16 cellular contexts compared by ENCODE assay signal in genomic region chr17:4720787-4721186, GRCh38. TPM values are rescaled to one million over a fixed set of nuclear protein-coding genes. Genes with fewer than 3 reads are reported as not detected.
DNase-seq lines count a peak whose midpoint lies in the region; ATAC-seq and TF ChIP-seq lines count a peak whose summit lies in the region.
"Had no signal": no experiment of that assay in that cellular context is flagged by ENCODE, and none has a peak within 500 bp of the region (broad histone marks: within the 10 kb centered on the region; RNA-seq: fewer than 3 reads in every experiment).

No MANE protein-coding gene starts in this region.

- no peak for ATAC-seq in activated CD8-positive, alpha-beta T cell treated with anti-CD3 and anti-CD28 coated beads for 36 hours

- H3K9me3 ChIP-seq in effector memory CD4-positive, alpha-beta T cell (ENCODE audit: control insufficient read depth, low read length), result no peaks in the 10 kb centered on the region
- H3K9me3 ChIP-seq: HAP-1 had no signal

- H3K27me3 Mint-ChIP-seq in Calu3 (ENCODE audit: unreplicated experiment) (peaks cover 21% of the 10 kb centered on the region), mesothelial cell of epicardium (ENCODE audit: low read depth) (peaks cover 2% of the 10 kb centered on the region)
- H3K27me3 Mint-ChIP-seq in activated CD8-positive, alpha-beta T cell treated with anti-CD3 and anti-CD28 coated beads for 36 hours, result no peaks in the 10 kb centered on the region
- H3K27me3 Mint-ChIP-seq: stimulated activated naive CD8-positive, alpha-beta T cell treated with anti-CD3 and anti-CD28 coated beads, Interleukin-15, Interleukin-2, amounts not matched to agents 100 ng/mL and 50 ng/mL, for 24 hours had no signal

- H3K27ac Mint-ChIP-seq in Calu3 (ENCODE audit: unreplicated experiment), result no peak overlapping the region
- H3K27ac Mint-ChIP-seq in activated CD8-positive, alpha-beta T cell treated with anti-CD3 and anti-CD28 coated beads for 36 hours, result peak overlapping the region; percentile 18
- peak overlapping the region; percentile 67 for H3K27ac Mint-ChIP-seq in mesothelial cell of epicardium
- H3K27ac Mint-ChIP-seq: stimulated activated naive CD8-positive, alpha-beta T cell treated with anti-CD3 and anti-CD28 coated beads, Interleukin-15, Interleukin-2, amounts not matched to agents 100 ng/mL and 50 ng/mL, for 24 hours had no signal

- H3K36me3 Mint-ChIP-seq in Calu3 (ENCODE audit: insufficient read depth, unreplicated experiment) (peaks cover 23% of the 10 kb centered on the region), mesothelial cell of epicardium (peaks cover 21% of the 10 kb centered on the region)
- H3K36me3 Mint-ChIP-seq in activated CD8-positive, alpha-beta T cell treated with anti-CD3 and anti-CD28 coated beads for 36 hours (ENCODE audit: low read depth), result peaks cover 34% of the 10 kb centered on the region

- POLR2A ChIA-PET in activated CD8-positive, alpha-beta T cell treated with anti-CD3 and anti-CD28 coated beads for 36 hours (lab: Charles Lee), result interaction anchor here (0.7 to 3.0 kb wide), 4 partner anchors 10 to 179 kb away, joined by 3 to 17 read pairs (median 3); partner anchors contain the start of genes ARRB2 and C17orf107

- H3K9me3 Mint-ChIP-seq in Calu3 (ENCODE audit: low read depth, unreplicated experiment), result no peaks in the 10 kb centered on the region
- no peaks in the 10 kb centered on the region for H3K9me3 Mint-ChIP-seq in activated CD8-positive, alpha-beta T cell treated with anti-CD3 and anti-CD28 coated beads for 36 hours
- H3K9me3 Mint-ChIP-seq in mesothelial cell of epicardium, result no peaks in the 10 kb centered on the region
- H3K9me3 Mint-ChIP-seq: stimulated activated naive CD8-positive, alpha-beta T cell treated with anti-CD3 and anti-CD28 coated beads, Interleukin-15, Interleukin-2, amounts not matched to agents 100 ng/mL and 50 ng/mL, for 24 hours had no signal

- TSS peak; percentile 19 for BruUV-seq in Calu3 (replicated peaks; lab: Mats Ljungman, UMichigan)

- DNase-seq in Calu3 (no peak), mesothelial cell of epicardium (ENCODE audit: low spot score in 2 of 2, unreplicated experiment in 2 of 2) (no peak), activated gamma-delta T cell treated with Interleukin-2 at 50 U/mL for 16 hours (no peak), NCI-H226 (no peak), RKO (ENCODE audit: low spot score) (no peak)
- DNase-seq in activated CD8-positive, alpha-beta T cell treated with anti-CD3 and anti-CD28 coated beads for 36 hours, result no peak
- no peak for DNase-seq in effector memory CD4-positive, alpha-beta T cell
- DNase-seq: activated CD4-positive, CD25-positive, alpha-beta regulatory T cell; foreskin melanocyte; mammary epithelial cell; NCI-H1930; NCI-H524 had no signal

- peaks cover 3% of the 10 kb centered on the region for H3K4me1 ChIP-seq in effector memory CD4-positive, alpha-beta T cell (ENCODE audit: control insufficient read depth, insufficient read depth, low read length, poor library complexity, severe bottlenecking)
- H3K4me1 ChIP-seq: HAP-1 had no signal

- CTCF ChIA-PET in Calu3 (lab: Charles Lee), result interaction anchor here (1.0 to 1.5 kb wide), 2 partner anchors 69 to 166 kb away, joined by 3 to 6 read pairs; partner anchors contain the start of gene MYBBP1A
- CTCF ChIA-PET in activated CD8-positive, alpha-beta T cell treated with anti-CD3 and anti-CD28 coated beads for 36 hours (lab: Charles Lee), result no interaction called here

- H3K4me3 ChIP-seq in effector memory CD4-positive, alpha-beta T cell (ENCODE audit: insufficient read depth, low read depth, low read length, poor library complexity, severe bottlenecking), result no peak overlapping the region
- H3K4me3 ChIP-seq: HAP-1, skin epidermis had no signal

- H3K4me3 Mint-ChIP-seq in Calu3 (ENCODE audit: low read depth, unreplicated experiment) (no peak overlapping the region), mesothelial cell of epicardium (no peak overlapping the region)
- no peak overlapping the region for H3K4me3 Mint-ChIP-seq in activated CD8-positive, alpha-beta T cell treated with anti-CD3 and anti-CD28 coated beads for 36 hours
- H3K4me3 Mint-ChIP-seq: stimulated activated naive CD8-positive, alpha-beta T cell treated with anti-CD3 and anti-CD28 coated beads, Interleukin-15, Interleukin-2, amounts not matched to agents 100 ng/mL and 50 ng/mL, for 24 hours had no signal

- H3K27ac ChIP-seq in 22Rv1, result peak overlapping the region; percentile 84
- H3K27ac ChIP-seq in effector memory CD4-positive, alpha-beta T cell (ENCODE audit: insufficient read depth, low read length, poor library complexity, severe bottlenecking), result no peak overlapping the region

- peaks cover 45% of the 10 kb centered on the region for H3K36me3 ChIP-seq in effector memory CD4-positive, alpha-beta T cell (ENCODE audit: control insufficient read depth, insufficient read depth, low read length)

- intact Hi-C loops in Calu3 (cut with micrococcal nuclease; ENCODE audit: unreplicated experiment), result no loop called here
- intact Hi-C loops in activated CD8-positive, alpha-beta T cell treated with anti-CD3 and anti-CD28 coated beads for 36 hours (cut with micrococcal nuclease), result no loop called here

- H3K4me1 Mint-ChIP-seq in Calu3 (ENCODE audit: low read depth, unreplicated experiment) (peaks cover 40% of the 10 kb centered on the region), mesothelial cell of epicardium (peaks cover 11% of the 10 kb centered on the region)
- peaks cover 15% of the 10 kb centered on the region for H3K4me1 Mint-ChIP-seq in activated CD8-positive, alpha-beta T cell treated with anti-CD3 and anti-CD28 coated beads for 36 hours (ENCODE audit: low read depth)

- no peaks in the 10 kb centered on the region for H3K27me3 ChIP-seq in effector memory CD4-positive, alpha-beta T cell (replicated peaks; ENCODE audit: control insufficient read depth, insufficient read depth, low read length, poor library complexity, severe bottlenecking)

- TF ChIP-seq CTCF in 22Rv1 (IDR thresholded peaks at IDR 0.05), result no peak
- TF ChIP-seq CTCF in Calu3 (IDR thresholded peaks at IDR 0.05; ENCODE audit: unreplicated experiment), result no peak
- TF ChIP-seq CTCF in activated CD8-positive, alpha-beta T cell treated with anti-CD3 and anti-CD28 coated beads for 36 hours (IDR thresholded peaks at IDR 0.05), result no peak
- no peak for TF ChIP-seq CTCF in mesothelial cell of epicardium (IDR thresholded peaks at IDR 0.05; ENCODE audit: unreplicated experiment)

RNA-seq across cellular contexts. Expression of gene ARRB2, which starts 10.4 kb away (rescaled TPM):
- total RNA-seq in Calu3 (2022) (21.1 and 27.6 TPM in 2 replicates), mesothelial cell of epicardium (34.9 to 39.7 TPM (median 38.7 TPM) in 3 replicates)
- total RNA-seq in activated CD8-positive, alpha-beta T cell treated with anti-CD3 and anti-CD28 coated beads for 36 hours, result 100 to 1,000 TPM; 163 to 176 TPM

RNA-seq across cellular contexts. Expression of gene MED11, which starts 10.4 kb away (rescaled TPM):
- 10.9 and 13.5 TPM in 2 replicates for total RNA-seq in Calu3 (2022)
- 10 to 100 TPM; 19.0 to 23.8 TPM for total RNA-seq in activated CD8-positive, alpha-beta T cell treated with anti-CD3 and anti-CD28 coated beads for 36 hours
- 11.8 to 15.8 TPM (median 15.5 TPM) in 3 replicates for total RNA-seq in mesothelial cell of epicardium

RNA-seq across cellular contexts. Expression of gene PELP1, which starts 16.9 kb away (rescaled TPM):
- total RNA-seq in Calu3 (2022) (55.0 and 56.9 TPM in 2 replicates), mesothelial cell of epicardium (95.2 to 101 TPM (median 99.5 TPM) in 3 replicates)
- 100 to 1,000 TPM; 108 to 117 TPM for total RNA-seq in activated CD8-positive, alpha-beta T cell treated with anti-CD3 and anti-CD28 coated beads for 36 hours

RNA-seq across cellular contexts. Expression of gene ZMYND15, which starts 18.8 kb away (rescaled TPM):
- total RNA-seq in Calu3 (2022) (2.2 and 2.5 TPM in 2 replicates), mesothelial cell of epicardium (0.78 to 0.93 TPM (median 0.81 TPM) in 3 replicates)
- not detected for total RNA-seq in activated CD8-positive, alpha-beta T cell treated with anti-CD3 and anti-CD28 coated beads for 36 hours

RNA-seq across cellular contexts. Expression of gene CXCL16, which starts 18.9 kb away (rescaled TPM):
- total RNA-seq in Calu3 (2022) (73.1 and 77.6 TPM in 2 replicates), mesothelial cell of epicardium (7.6 to 8.8 TPM (median 8.1 TPM) in 3 replicates)
- 1 to 10 TPM; 2.0 to 2.5 TPM for total RNA-seq in activated CD8-positive, alpha-beta T cell treated with anti-CD3 and anti-CD28 coated beads for 36 hours
